Comparison of ENCODE assay signal across 8 cellular contexts in genomic region chrX:36908801-36909403, GRCh38.
DNase-seq lines count a peak whose midpoint lies in the region; ATAC-seq, FAIRE-seq and TF ChIP-seq lines count a peak whose summit lies in the region.

No MANE protein-coding gene starts in this region.

- FAIRE-seq in GM12892 (lab: Jason Lieb, UNC) = peak; percentile 81

- ATAC-seq in HG03159 (IDR thresholded peaks at IDR 0.05; ENCODE audit: unreplicated experiment) = peak; percentile 95
- peak; percentile 45 to 63 for ATAC-seq in stimulated activated naive B cell treated with anti-CD40 and anti-IgM and Interleukin-4, amounts not matched to agents 10 μg/mL and 1 μg/mL and 100 μg/mL, for 72 hours (replicated peaks)
- no peak for ATAC-seq in activated naive CD8-positive, alpha-beta T cell treated with anti-CD3 and anti-CD28 coated beads, Interleukin-2, amount 50 U/mL, for 24 hours

- no peak overlapping the region for H2AFZ ChIP-seq in OCI-LY1 (ENCODE audit: low read length)

- H3K27me3 ChIP-seq in OCI-LY1 (ENCODE audit: insufficient read depth, low read length) = no peaks in the 10 kb centered on the region
- no peaks in the 10 kb centered on the region for H3K27me3 ChIP-seq in esophagus muscularis mucosa

- H3K9me3 Mint-ChIP-seq in stimulated activated naive B cell treated with anti-CD40 and anti-IgM and Interleukin-4, amounts not matched to agents 10 μg/mL and 1 μg/mL and 100 μg/mL, for 72 hours = peaks cover 3 to 7% of the 10 kb centered on the region in 2 donors
- H3K9me3 Mint-ChIP-seq in activated naive CD8-positive, alpha-beta T cell treated with anti-CD3 and anti-CD28 coated beads, Interleukin-2, amount 50 U/mL, for 24 hours = no peaks in the 10 kb centered on the region

- peak; percentile 51 for TF ChIP-seq CTCF in OCI-LY1 (IDR thresholded peaks at IDR 0.05; ENCODE audit: low read length)
- peak in 2 of 3 experiments; percentile 23 to 37 for TF ChIP-seq CTCF in esophagus muscularis mucosa (IDR thresholded peaks at IDR 0.05)

- H3F3A ChIP-seq in OCI-LY1 (ENCODE audit: insufficient read depth, low read length) = no peaks in the 10 kb centered on the region

- no peaks in the 10 kb centered on the region for H3K79me2 ChIP-seq in OCI-LY1 (ENCODE audit: insufficient read depth, low read length)

- no peak for TF ChIP-seq POLR2A in GM12892 (IDR thresholded peaks at IDR 0.05; ENCODE audit: low read depth, low read length)
- no peak for TF ChIP-seq POLR2A in esophagus muscularis mucosa (IDR thresholded peaks at IDR 0.05; ENCODE audit: low read depth)

- H3K36me3 Mint-ChIP-seq in stimulated activated naive B cell treated with anti-CD40 and anti-IgM and Interleukin-4, amounts not matched to agents 10 μg/mL and 1 μg/mL and 100 μg/mL, for 72 hours = no peaks in the 10 kb centered on the region
- no peaks in the 10 kb centered on the region for H3K36me3 Mint-ChIP-seq in activated naive CD8-positive, alpha-beta T cell treated with anti-CD3 and anti-CD28 coated beads, Interleukin-2, amount 50 U/mL, for 24 hours (ENCODE audit: low read depth)

- no peak overlapping the region for H3K4me3 Mint-ChIP-seq in stimulated activated naive B cell treated with anti-CD40 and anti-IgM and Interleukin-4, amounts not matched to agents 10 μg/mL and 1 μg/mL and 100 μg/mL, for 72 hours
- no peak overlapping the region for H3K4me3 Mint-ChIP-seq in activated naive CD8-positive, alpha-beta T cell treated with anti-CD3 and anti-CD28 coated beads, Interleukin-2, amount 50 U/mL, for 24 hours

- no peak overlapping the region for H3K4me3 ChIP-seq in OCI-LY1 (ENCODE audit: low read depth, low read length, poor library complexity, severe bottlenecking)
- H3K4me3 ChIP-seq in esophagus muscularis mucosa = no peak overlapping the region

- no peaks in the 10 kb centered on the region for H3K27me3 Mint-ChIP-seq in stimulated activated naive B cell treated with anti-CD40 and anti-IgM and Interleukin-4, amounts not matched to agents 10 μg/mL and 1 μg/mL and 100 μg/mL, for 72 hours
- H3K27me3 Mint-ChIP-seq in activated naive CD8-positive, alpha-beta T cell treated with anti-CD3 and anti-CD28 coated beads, Interleukin-2, amount 50 U/mL, for 24 hours = no peaks in the 10 kb centered on the region

- no peaks in the 10 kb centered on the region for H3K36me3 ChIP-seq in OCI-LY1 (ENCODE audit: insufficient read depth, low read length)
- H3K36me3 ChIP-seq in esophagus muscularis mucosa = no peaks in the 10 kb centered on the region

- WGBS in esophagus muscularis mucosa = 37% methylated on average over 2 of the region's 2 CpGs

- H4K20me1 ChIP-seq in OCI-LY1 (ENCODE audit: insufficient read depth, low read length) = no peaks in the 10 kb centered on the region

- H3K27ac ChIP-seq in OCI-LY1 (ENCODE audit: low read depth, low read length, poor library complexity, severe bottlenecking) (no peak overlapping the region), esophagus muscularis mucosa (replicated peaks in 1 of 4) (no peak overlapping the region)

- DNase-seq in GM12892 (ENCODE audit: insufficient read length) (no peak), esophagus muscularis mucosa (ENCODE audit: extremely low spot score) (no peak), GDM1 (lab: John Stamatoyannopoulos, UW) (no peak)
- DNase-seq in stimulated activated naive B cell treated with anti-CD40 and anti-IgM and Interleukin-4, amounts not matched to agents 10 μg/mL and 1 μg/mL and 100 μg/mL, for 72 hours = no peak
- no peak for DNase-seq in activated naive CD8-positive, alpha-beta T cell treated with anti-CD3 and anti-CD28 coated beads, Interleukin-2, amount 50 U/mL, for 24 hours
- DNase-seq in activated CD4-positive, alpha-beta T cell treated with anti-CD3 and anti-CD28 coated beads for 48 hours = no peak

- no peak overlapping the region for H3K4me2 ChIP-seq in OCI-LY1 (ENCODE audit: low read length)

- TF ChIP-seq EP300 in esophagus muscularis mucosa (IDR thresholded peaks at IDR 0.05) = no peak

- no peak overlapping the region for H3K9ac ChIP-seq in OCI-LY1 (ENCODE audit: low read length)

- H3K4me1 ChIP-seq in OCI-LY1 (ENCODE audit: insufficient read depth, low read length, severe bottlenecking) = no peaks in the 10 kb centered on the region
- no peaks in the 10 kb centered on the region for H3K4me1 ChIP-seq in esophagus muscularis mucosa

- H3K9me2 ChIP-seq in OCI-LY1 (ENCODE audit: low read depth, low read length) = no peaks in the 10 kb centered on the region

- no peak overlapping the region for H3K27ac Mint-ChIP-seq in stimulated activated naive B cell treated with anti-CD40 and anti-IgM and Interleukin-4, amounts not matched to agents 10 μg/mL and 1 μg/mL and 100 μg/mL, for 72 hours
- H3K27ac Mint-ChIP-seq in activated naive CD8-positive, alpha-beta T cell treated with anti-CD3 and anti-CD28 coated beads, Interleukin-2, amount 50 U/mL, for 24 hours = no peak overlapping the region

- H3K9me3 ChIP-seq in OCI-LY1 (ENCODE audit: low read length) (no peaks in the 10 kb centered on the region), esophagus muscularis mucosa (no peaks in the 10 kb centered on the region)

- no peaks in the 10 kb centered on the region for H3K4me1 Mint-ChIP-seq in stimulated activated naive B cell treated with anti-CD40 and anti-IgM and Interleukin-4, amounts not matched to agents 10 μg/mL and 1 μg/mL and 100 μg/mL, for 72 hours
- no peaks in the 10 kb centered on the region for H3K4me1 Mint-ChIP-seq in activated naive CD8-positive, alpha-beta T cell treated with anti-CD3 and anti-CD28 coated beads, Interleukin-2, amount 50 U/mL, for 24 hours

- intact Hi-C loops in esophagus muscularis mucosa (cut with DNase I) = no loop called here
